In genomic region chr5:169299146-169299545, GRCh38 we compare ENCODE assay signal across 14 cellular contexts. TPM values are rescaled to one million over a fixed set of nuclear protein-coding genes. Genes with fewer than 3 reads are reported as not detected.
DNase-seq lines count a peak whose midpoint lies in the region; ATAC-seq and TF ChIP-seq lines count a peak whose summit lies in the region.
"Had no signal": no experiment of that assay in that cellular context is flagged by ENCODE, and none has a peak within 500 bp of the region (broad histone marks: within the 10 kb centered on the region; RNA-seq: fewer than 3 reads in every experiment).

No MANE protein-coding gene starts in this region.

- H3K27me3 ChIP-seq in skeletal muscle satellite cell (ENCODE audit: control insufficient read depth, insufficient read depth, low read length): peaks cover 47% of the 10 kb centered on the region
- H3K27me3 ChIP-seq: testis had no signal

- peaks cover 28% of the 10 kb centered on the region for H3K4me1 ChIP-seq in skeletal muscle satellite cell (ENCODE audit: control insufficient read depth, insufficient read depth, low read length)
- H3K4me1 ChIP-seq: prostate gland, testis had no signal

- peak overlapping the region; percentile 87 for H3K4me2 ChIP-seq in skeletal muscle satellite cell (ENCODE audit: low read length)

- H3K9ac ChIP-seq in skeletal muscle satellite cell (ENCODE audit: low read depth, low read length): no peak overlapping the region

- in situ Hi-C loops in astrocyte of the cerebellum (cut with HindIII; ENCODE audit: low sequenced_read_pairs): no loop called here

- H3K9me3 ChIP-seq in skeletal muscle satellite cell (replicated peaks; ENCODE audit: low read length): no peaks in the 10 kb centered on the region
- H3K9me3 ChIP-seq: prostate gland, testis had no signal

- no peak for ATAC-seq in GM21423 (IDR thresholded peaks at IDR 0.05; ENCODE audit: unreplicated experiment)
- ATAC-seq: left colon had no signal

- TF ChIP-seq CTCF in AG09309 (IDR thresholded peaks at IDR 0.05; ENCODE audit: control insufficient read depth, insufficient read depth, low read depth, low read length, missing control alignments) (no peak), astrocyte of the cerebellum (IDR thresholded peaks at IDR 0.05; ENCODE audit: low read depth, low read length, missing control alignments) (no peak)

- no peak for DNase-seq in AG09309 (ENCODE audit: low read depth)
- no peak for DNase-seq in astrocyte of the cerebellum (ENCODE audit: low read depth)
- DNase-seq in kidney glomerular epithelial cell (lab: John Stamatoyannopoulos, UW): peak; percentile 43
- DNase-seq in COR-L47 (lab: John Stamatoyannopoulos, UW): no peak
- DNase-seq in T-helper 2 cell: no peak
- no peak for DNase-seq in DMS 273 (lab: John Stamatoyannopoulos, UW; ENCODE audit: unreplicated experiment)
- DNase-seq: activated CD4-positive, alpha-beta T cell treated with anti-CD3 and anti-CD28 coated beads, Interleukin-2, amount 50 U/mL, for 48 hours; activated gamma-delta T cell; left colon; NCI-H2171 treated with DMSO at 0.1 percent for 48 hours; testis had no signal

- peak overlapping the region; percentile 77 for H3K4me3 ChIP-seq in AG09309 (ENCODE audit: control insufficient read depth, low read depth, low read length)
- peak overlapping the region; percentile 47 for H3K4me3 ChIP-seq in astrocyte of the cerebellum (ENCODE audit: low read depth, low read length)
- H3K4me3 ChIP-seq in skeletal muscle satellite cell (ENCODE audit: low read length): no peak overlapping the region
- H3K4me3 ChIP-seq: prostate gland, testis had no signal

- no peaks in the 10 kb centered on the region for H3K36me3 ChIP-seq in skeletal muscle satellite cell (ENCODE audit: insufficient read depth, low read length)
- H3K36me3 ChIP-seq: prostate gland had no signal

RNA-seq across cellular contexts. Expression of gene SLIT3, which starts 1.8 kb away (rescaled TPM):
- 0.25 and 1.1 TPM in 2 replicates for total RNA-seq in skeletal muscle satellite cell (2012; rRNA removed)
